In the genomic region with DNA sequence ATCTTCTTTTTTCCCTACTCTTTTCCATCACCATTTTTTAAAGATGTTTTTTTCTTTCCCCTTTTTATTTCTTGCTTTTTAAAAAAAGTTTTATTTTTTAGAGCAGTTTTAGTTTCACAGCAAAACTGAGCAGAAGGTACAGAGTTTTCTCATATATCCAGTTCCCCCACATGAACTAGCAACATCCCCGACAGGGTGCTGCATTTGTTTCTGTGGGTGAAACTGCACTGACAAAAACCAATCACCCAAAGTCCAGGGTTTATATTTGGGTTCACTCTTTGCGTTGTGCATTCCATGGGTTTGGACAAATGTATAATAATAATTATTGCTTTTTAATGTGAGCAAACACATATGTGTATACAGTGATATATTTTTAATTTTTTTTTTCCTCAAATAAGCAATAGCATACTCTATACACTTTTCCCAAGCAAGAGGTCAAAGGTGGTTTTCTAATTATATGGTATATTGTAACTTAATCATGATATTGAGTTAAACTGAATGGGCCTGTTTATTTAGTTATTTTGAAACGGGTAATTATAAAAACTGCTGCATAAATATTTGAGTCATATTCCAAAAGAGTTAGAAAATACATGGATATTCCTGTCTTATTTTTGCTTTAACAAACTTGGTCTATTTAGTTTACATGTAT, we compare ENCODE assay signal across 9 cellular contexts. TPM values are rescaled to one million over a fixed set of nuclear protein-coding genes. Genes with fewer than 3 reads are reported as not detected.
DNase-seq lines count a peak whose midpoint lies in the region; ATAC-seq and TF ChIP-seq lines count a peak whose summit lies in the region.
"Had no signal": no experiment of that assay in that cellular context is flagged by ENCODE, and none has a peak within 500 bp of the region (broad histone marks: within the 10 kb centered on the region; RNA-seq: fewer than 3 reads in every experiment).

No MANE protein-coding gene starts in this region.

- TF ChIP-seq CTCF in Loucy (conservative IDR thresholded peaks at IDR 0.05; ENCODE audit: low read length), result no peak
- no peak for TF ChIP-seq CTCF in suprapubic skin (IDR thresholded peaks at IDR 0.05)

- H3K9me2 ChIP-seq in Loucy (replicated peaks; ENCODE audit: low read depth, low read length), result no peaks in the 10 kb centered on the region

- H4K20me1 ChIP-seq in Loucy (ENCODE audit: insufficient read depth, low read length, poor library complexity, severe bottlenecking), result no peaks in the 10 kb centered on the region

- no peaks in the 10 kb centered on the region for H3K27me3 ChIP-seq in Loucy (ENCODE audit: insufficient read depth, low read length, poor library complexity, severe bottlenecking)
- no peaks in the 10 kb centered on the region for H3K27me3 ChIP-seq in suprapubic skin
- H3K27me3 ChIP-seq: cardiac muscle cell had no signal

- H3K9ac ChIP-seq in Loucy (ENCODE audit: low read depth, low read length, poor library complexity, severe bottlenecking), result peak overlapping the region; percentile 59

- peaks cover 81% of the 10 kb centered on the region for H3K79me2 ChIP-seq in Loucy (ENCODE audit: insufficient read depth, low read length)

- intact Hi-C loops in activated CD4-positive, alpha-beta T cell treated with anti-CD3 and anti-CD28 coated beads, Interleukin-2, amount 10 ng/mL, durations not matched to agents 24 days and 14 days (cut with micrococcal nuclease), result loop anchor here (1.0 to 5.0 kb wide), 6 partner anchors 8 to 397 kb away; a partner anchor contains a TSS

- no peak for TF ChIP-seq POLR2A in suprapubic skin (IDR thresholded peaks at IDR 0.05)

- H3K36me3 ChIP-seq in Loucy (ENCODE audit: insufficient read depth, low read length), result no peaks in the 10 kb centered on the region
- no peaks in the 10 kb centered on the region for H3K36me3 ChIP-seq in suprapubic skin
- H3K36me3 ChIP-seq: cardiac muscle cell had no signal

- H3K4me1 Mint-ChIP-seq in activated CD4-positive, alpha-beta T cell treated with anti-CD3 and anti-CD28 coated beads, Interleukin-2, amount 10 ng/mL, durations not matched to agents 24 days and 14 days, result peaks cover 80% of the 10 kb centered on the region
- H3K4me1 Mint-ChIP-seq in activated naive CD8-positive, alpha-beta T cell treated with anti-CD3 and anti-CD28 coated beads, Interleukin-2, amount 50 U/mL, for 24 hours, result peaks cover 95% of the 10 kb centered on the region

- peak overlapping the region; percentile 93 for H3K27ac Mint-ChIP-seq in activated CD4-positive, alpha-beta T cell treated with anti-CD3 and anti-CD28 coated beads, Interleukin-2, amount 10 ng/mL, durations not matched to agents 24 days and 14 days
- H3K27ac Mint-ChIP-seq in activated naive CD8-positive, alpha-beta T cell treated with anti-CD3 and anti-CD28 coated beads, Interleukin-2, amount 50 U/mL, for 24 hours, result peak overlapping the region; percentile 95

- H3K4me1 ChIP-seq in Loucy (ENCODE audit: insufficient read depth, low read length, poor library complexity, severe bottlenecking) (peaks cover 89% of the 10 kb centered on the region), suprapubic skin (peaks cover 78% of the 10 kb centered on the region)

- H3K27me3 Mint-ChIP-seq in activated CD4-positive, alpha-beta T cell treated with anti-CD3 and anti-CD28 coated beads, Interleukin-2, amount 10 ng/mL, durations not matched to agents 24 days and 14 days, result no peaks in the 10 kb centered on the region
- no peaks in the 10 kb centered on the region for H3K27me3 Mint-ChIP-seq in activated naive CD8-positive, alpha-beta T cell treated with anti-CD3 and anti-CD28 coated beads, Interleukin-2, amount 50 U/mL, for 24 hours

- H3K27ac ChIP-seq in skin epidermis, result peak overlapping the region in 12 of 21 experiments; percentile 24 to 93 (median 70)
- H3K27ac ChIP-seq in suprapubic skin, result no peak overlapping the region
- H3K27ac ChIP-seq: cardiac muscle cell had no signal

- H3K9me3 Mint-ChIP-seq in activated CD4-positive, alpha-beta T cell treated with anti-CD3 and anti-CD28 coated beads, Interleukin-2, amount 10 ng/mL, durations not matched to agents 24 days and 14 days, result no peaks in the 10 kb centered on the region
- no peaks in the 10 kb centered on the region for H3K9me3 Mint-ChIP-seq in activated naive CD8-positive, alpha-beta T cell treated with anti-CD3 and anti-CD28 coated beads, Interleukin-2, amount 50 U/mL, for 24 hours

- peaks cover 12% of the 10 kb centered on the region; the same call in 1 of the 2 replicates for H3F3A ChIP-seq in Loucy (ENCODE audit: low read depth)

- H3K9me3 ChIP-seq in Loucy (ENCODE audit: insufficient read depth, low read depth, low read length) (no peaks in the 10 kb centered on the region), suprapubic skin (no peaks in the 10 kb centered on the region)

- H3K4me2 ChIP-seq in Loucy (ENCODE audit: low read depth, low read length, poor library complexity, severe bottlenecking), result peak overlapping the region; percentile 74

- H3K4me3 ChIP-seq in Loucy (ENCODE audit: low read length, poor library complexity, severe bottlenecking) (peak overlapping the region; percentile 53), skin epidermis (no peak overlapping the region), suprapubic skin (no peak overlapping the region)
- H3K4me3 ChIP-seq: cardiac muscle cell had no signal

- H3K4me3 Mint-ChIP-seq in activated CD4-positive, alpha-beta T cell treated with anti-CD3 and anti-CD28 coated beads, Interleukin-2, amount 10 ng/mL, durations not matched to agents 24 days and 14 days, result peak overlapping the region; percentile 78
- peak overlapping the region; percentile 71 for H3K4me3 Mint-ChIP-seq in activated naive CD8-positive, alpha-beta T cell treated with anti-CD3 and anti-CD28 coated beads, Interleukin-2, amount 50 U/mL, for 24 hours

- peaks cover 22% of the 10 kb centered on the region for H3K36me3 Mint-ChIP-seq in activated CD4-positive, alpha-beta T cell treated with anti-CD3 and anti-CD28 coated beads, Interleukin-2, amount 10 ng/mL, durations not matched to agents 24 days and 14 days (ENCODE audit: low read depth)
- peaks cover 32% of the 10 kb centered on the region for H3K36me3 Mint-ChIP-seq in activated naive CD8-positive, alpha-beta T cell treated with anti-CD3 and anti-CD28 coated beads, Interleukin-2, amount 50 U/mL, for 24 hours (ENCODE audit: low read depth)

- no peak for DNase-seq in activated CD4-positive, alpha-beta T cell treated with anti-CD3 and anti-CD28 coated beads, Interleukin-2, amount 10 ng/mL, durations not matched to agents 24 days and 14 days
- no peak for DNase-seq in activated CD4-positive, alpha-beta T cell treated with anti-CD3 and anti-CD28 coated beads, Interleukin-2, amount 50 U/mL, for 4 hours
- DNase-seq in activated naive CD8-positive, alpha-beta T cell treated with anti-CD3 and anti-CD28 coated beads, Interleukin-2, amount 50 U/mL, for 24 hours, result no peak
- no peak for DNase-seq in suprapubic skin (ENCODE audit: low spot score in 2 of 2)
- no peak for DNase-seq in NCI-H1092 treated with DMSO at 0.1 percent for 48 hours (lab: John Stamatoyannopoulos, UW)

- no peak for ATAC-seq in activated naive CD8-positive, alpha-beta T cell treated with anti-CD3 and anti-CD28 coated beads, Interleukin-2, amount 50 U/mL, for 24 hours
- ATAC-seq in GM19395 (IDR thresholded peaks at IDR 0.05; ENCODE audit: unreplicated experiment), result no peak

- TF ChIP-seq EP300 in suprapubic skin (IDR thresholded peaks at IDR 0.05), result no peak

- WGBS in suprapubic skin, result 73% methylated on average over 3 of the region's 3 CpGs

- no peak overlapping the region for H2AFZ ChIP-seq in Loucy (ENCODE audit: low read length)

RNA-seq across cellular contexts. Expression of a gene that starts 50.3 kb away (rescaled TPM):
- total RNA-seq in activated CD4-positive, alpha-beta T cell treated with anti-CD3 and anti-CD28 coated beads, Interleukin-2, amount 10 ng/mL, durations not matched to agents 24 days and 14 days, result 85.8 and 86.2 TPM in 2 replicates
- 10 to 100 TPM; 40.1 to 59.4 (median 49.2) TPM for total RNA-seq in suprapubic skin
